31 cellular contexts compared by ENCODE assay signal in the genomic region with DNA sequence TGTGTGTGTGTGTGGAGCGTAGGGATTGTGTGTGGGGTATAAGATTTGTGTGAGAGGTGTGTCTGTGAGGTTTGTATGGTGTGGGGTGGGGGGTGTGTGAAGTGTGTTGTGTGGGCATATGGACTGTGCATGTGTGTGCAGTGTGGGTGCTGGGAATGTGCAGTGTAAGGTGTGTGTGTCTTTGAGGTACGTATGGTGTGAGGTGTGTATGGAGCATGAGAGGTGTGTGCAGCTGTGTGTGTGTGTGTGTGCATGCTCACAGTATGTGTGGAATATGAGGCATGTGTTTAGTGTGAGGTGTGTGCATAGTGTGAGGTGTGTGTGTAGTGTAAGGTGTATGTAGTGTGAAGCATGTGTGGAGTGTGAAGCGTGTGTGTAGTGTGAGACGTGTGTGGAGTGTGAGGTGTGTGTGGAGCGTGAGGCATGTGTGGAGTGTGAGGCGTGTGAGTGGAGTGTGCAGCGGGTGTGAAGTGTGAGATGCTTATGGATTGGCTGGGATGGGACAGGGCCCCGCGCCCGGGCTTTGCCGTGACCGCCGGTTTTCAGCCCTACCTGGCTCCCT. TPM values are rescaled to one million over a fixed set of nuclear protein-coding genes. Genes with fewer than 3 reads are reported as not detected.
"Had no signal": no experiment of that assay in that cellular context is flagged by ENCODE, and none has a peak within 500 bp of the region (broad histone marks: within the 10 kb centered on the region; RNA-seq: fewer than 3 reads in every experiment).

No MANE protein-coding gene starts in this region.

- DNase-seq: activated CD4-positive, alpha-beta T cell treated with anti-CD3 and anti-CD28 coated beads, Interleukin-2, amount 50 U/mL, for 48 hours; activated CD8-positive, alpha-beta memory T cell treated with anti-CD3 and anti-CD28 coated beads, Interleukin-2, amount 50 U/mL, for 48 hours; activated gamma-delta T cell treated with Interleukin-2 at 50 U/mL for 16 hours; activated naive CD4-positive, alpha-beta T cell treated with anti-CD3 and anti-CD28 coated beads, Interleukin-2, amount 50 U/mL, for 16 hours; activated T-cell treated with anti-CD3 and anti-CD28 coated beads, Interleukin-2, amount 50 U/mL, for 24 hours; dorsolateral prefrontal cortex; effector memory CD4-positive, alpha-beta T cell; islet precursor cell; left ventricle myocardium inferior; nephron progenitor cell; nucleus accumbens; retina; sigmoid colon; small intestine; stimulated activated CD4-positive, alpha-beta T cell treated with anti-CD3 and anti-CD28 coated beads, Interleukin-4, amount 100 ng/mL, for 24 hours; stimulated activated naive CD8-positive, alpha-beta T cell treated with anti-CD3 and anti-CD28 coated beads, Interleukin-15, amount 100 ng/mL, for 72 hours; substantia nigra; T-helper 2 cell had no signal

- H3K9me3 ChIP-seq: breast epithelium, gastroesophageal sphincter, left ventricle myocardium inferior, pancreas, prostate gland, sigmoid colon, vagina had no signal

- H2AFZ ChIP-seq: hepatocyte had no signal

- H3K4me3 ChIP-seq: breast epithelium, dorsolateral prefrontal cortex, gastroesophageal sphincter, hepatocyte, left ventricle myocardium inferior, pancreas, prostate gland, sigmoid colon, vagina had no signal

- H3K4me3 Mint-ChIP-seq: activated T-cell treated with anti-CD3 and anti-CD28 coated beads, Interleukin-2, amount 50 U/mL, for 24 hours; activated T-helper 17 cell treated with anti-CD3 and anti-CD28 coated beads, Interleukin-2, amount 50 U/mL, for 72 hours; nephron progenitor cell; stimulated activated memory B cell treated with anti-CD40 and anti-IgM and Interleukin-4, amounts not matched to agents 10 μg/mL and 1 μg/mL and 100 μg/mL, for 72 hours; stimulated activated naive CD8-positive, alpha-beta T cell treated with anti-CD3 and anti-CD28 coated beads, Interleukin-15, amount 100 ng/mL, for 72 hours; type B pancreatic cell had no signal

- H3K36me3 ChIP-seq: breast epithelium, gastroesophageal sphincter, left ventricle myocardium inferior, pancreas, prostate gland, sigmoid colon, vagina had no signal

- H3K27me3 Mint-ChIP-seq: activated T-cell treated with anti-CD3 and anti-CD28 coated beads, Interleukin-2, amount 50 U/mL, for 24 hours; activated T-helper 17 cell treated with anti-CD3 and anti-CD28 coated beads, Interleukin-2, amount 50 U/mL, for 72 hours; stimulated activated naive CD8-positive, alpha-beta T cell treated with anti-CD3 and anti-CD28 coated beads, Interleukin-15, amount 100 ng/mL, for 72 hours had no signal

- H3K36me3 Mint-ChIP-seq: stimulated activated memory B cell treated with anti-CD40 and anti-IgM and Interleukin-4, amounts not matched to agents 10 μg/mL and 1 μg/mL and 100 μg/mL, for 72 hours; type B pancreatic cell had no signal

- H3K27ac Mint-ChIP-seq: activated T-cell treated with anti-CD3 and anti-CD28 coated beads, Interleukin-2, amount 50 U/mL, for 24 hours; activated T-helper 17 cell treated with anti-CD3 and anti-CD28 coated beads, Interleukin-2, amount 50 U/mL, for 72 hours; nephron progenitor cell; stimulated activated memory B cell treated with anti-CD40 and anti-IgM and Interleukin-4, amounts not matched to agents 10 μg/mL and 1 μg/mL and 100 μg/mL, for 72 hours; type B pancreatic cell had no signal

- H3K4me2 ChIP-seq: hepatocyte had no signal

- H3K4me1 Mint-ChIP-seq: stimulated activated memory B cell treated with anti-CD40 and anti-IgM and Interleukin-4, amounts not matched to agents 10 μg/mL and 1 μg/mL and 100 μg/mL, for 72 hours had no signal

- H3K9me3 Mint-ChIP-seq: activated T-cell treated with anti-CD3 and anti-CD28 coated beads, Interleukin-2, amount 50 U/mL, for 24 hours; activated T-helper 17 cell treated with anti-CD3 and anti-CD28 coated beads, Interleukin-2, amount 50 U/mL, for 72 hours; nephron progenitor cell; stimulated activated memory B cell treated with anti-CD40 and anti-IgM and Interleukin-4, amounts not matched to agents 10 μg/mL and 1 μg/mL and 100 μg/mL, for 72 hours; stimulated activated naive CD8-positive, alpha-beta T cell treated with anti-CD3 and anti-CD28 coated beads, Interleukin-15, amount 100 ng/mL, for 72 hours; type B pancreatic cell had no signal

- ATAC-seq: activated T-helper 17 cell treated with anti-CD3 and anti-CD28 coated beads, Interleukin-2, amount 50 U/mL, for 72 hours; gastroesophageal sphincter; pancreas had no signal

- H3K27ac ChIP-seq: breast epithelium, dorsolateral prefrontal cortex, gastroesophageal sphincter, hepatocyte, left ventricle myocardium inferior, pancreas, prostate gland, sigmoid colon, vagina had no signal

- H3K79me2 ChIP-seq: hepatocyte had no signal

- H3K4me1 ChIP-seq: breast epithelium, gastroesophageal sphincter, left ventricle myocardium inferior, pancreas, prostate gland, sigmoid colon, vagina had no signal

- H3K27me3 ChIP-seq: hepatocyte, pancreas, vagina had no signal

RNA-seq across cellular contexts. Expression of gene TMPRSS6, which starts 1.7 kb away (rescaled TPM):
- total RNA-seq: dorsolateral prefrontal cortex, endothelial cell of umbilical vein, fibroblast of lung, fibroblast of villous mesenchyme, gastroesophageal sphincter, left ventricle myocardium inferior, lung microvascular endothelial cell, sigmoid colon, vagina had no signal

RNA-seq across cellular contexts. Expression of gene IL2RB, which starts 38.5 kb away (rescaled TPM):
- total RNA-seq: endothelial cell of umbilical vein, fibroblast of lung, lung microvascular endothelial cell had no signal
